ENCODE assay signal across 23 cellular contexts in the genomic region with DNA sequence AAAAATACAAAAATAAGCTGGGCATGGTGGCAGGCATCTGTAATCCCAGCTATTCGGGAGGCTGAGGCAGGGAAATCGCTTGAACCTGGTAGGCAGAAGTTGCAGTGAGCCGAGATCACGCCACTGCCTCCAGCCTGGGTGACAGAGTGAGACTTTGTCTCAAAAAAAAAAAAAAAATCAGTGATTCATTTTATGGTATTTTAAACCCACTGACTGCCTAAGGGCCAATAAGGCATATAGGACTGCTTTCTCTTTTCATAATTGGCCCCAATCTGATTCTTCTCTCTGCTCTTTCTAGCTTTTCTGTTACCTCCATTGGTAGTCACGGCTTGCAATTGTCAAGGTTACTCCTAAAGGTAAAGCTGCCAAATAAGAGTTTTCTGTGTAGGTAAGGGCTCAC.
DNase-seq lines count a peak whose midpoint lies in the region; ATAC-seq, FAIRE-seq and TF ChIP-seq lines count a peak whose summit lies in the region.
"Had no signal": no experiment of that assay in that cellular context is flagged by ENCODE, and none has a peak within 500 bp of the region (broad histone marks: within the 10 kb centered on the region; RNA-seq: fewer than 3 reads in every experiment).

No MANE protein-coding gene starts in this region.

- no peak for TF ChIP-seq EP300 in K562 (IDR thresholded peaks at IDR 0.05; ENCODE audit: low read length)

- peaks cover 46% of the 10 kb centered on the region for H3K4me1 ChIP-seq in Caco-2
- peaks cover 68% of the 10 kb centered on the region for H3K4me1 ChIP-seq in PC-9 (replicated peaks; ENCODE audit: insufficient read depth)
- peaks cover 0 to 11% of the 10 kb centered on the region in 2 experiments; a peak in 3 of 5 replicates for H3K4me1 ChIP-seq in K562 (replicated peaks in 1 of 2; ENCODE audit: control insufficient read depth in 2 of 2, insufficient read depth in 2 of 2, low read length in 2 of 2)
- H3K4me1 ChIP-seq in CD4-positive, alpha-beta memory T cell (ENCODE audit: insufficient read depth, low read length): no peaks in the 10 kb centered on the region

- no peak overlapping the region for H3K9ac ChIP-seq in K562 (ENCODE audit: insufficient read depth in 1 of 2, low read depth in 2 of 2, low read length in 2 of 2)
- H3K9ac ChIP-seq: BLaER1 treated with 17β-estradiol and CSF1 and Interleukin-3, amounts not matched to agents 10 nM and 100 nM had no signal

- no peaks in the 10 kb centered on the region for H3K27me3 Mint-ChIP-seq in Caco-2 (ENCODE audit: insufficient read depth, unreplicated experiment)
- H3K27me3 Mint-ChIP-seq in CD4-positive, alpha-beta memory T cell: no peaks in the 10 kb centered on the region
- H3K27me3 Mint-ChIP-seq in activated CD4-positive, alpha-beta T cell treated with anti-CD3 and anti-CD28 coated beads for 36 hours: no peaks in the 10 kb centered on the region
- H3K27me3 Mint-ChIP-seq: B cell; CD4-positive, alpha-beta T cell had no signal

- no peak for ATAC-seq in K562
- ATAC-seq in activated CD4-positive, alpha-beta T cell treated with anti-CD3 and anti-CD28 coated beads for 36 hours: no peak
- ATAC-seq: A549, GM12878 had no signal

- TF ChIP-seq RAD21 in K562 (CRISPR knock-in tag; conservative IDR thresholded peaks at IDR 0.05 in 1 of 2, IDR thresholded peaks at IDR 0.05 in 1 of 2): no peak

- peak overlapping the region; percentile 96 for H3K27ac ChIP-seq in PC-9
- H3K27ac ChIP-seq in K562 (ENCODE audit: extremely low read depth, low read depth, low read length): no peak overlapping the region
- H3K27ac ChIP-seq in CD4-positive, alpha-beta memory T cell (ENCODE audit: low read depth, low read length): no peak overlapping the region
- H3K27ac ChIP-seq: 22Rv1; BLaER1 treated with 17β-estradiol and CSF1 and Interleukin-3, amounts not matched to agents 10 nM and 100 nM; C4-2B had no signal

- in situ Hi-C loops in K562 (cut with MboI): no loop called here

- no peak for TF ChIP-seq CTCF in Caco-2 (IDR thresholded peaks at IDR 0.05; ENCODE audit: insufficient read depth in 1 of 2, low read depth in 1 of 2, low read length in 1 of 2, severe bottlenecking in 1 of 2, unreplicated experiment in 1 of 2)
- TF ChIP-seq CTCF in PC-9 (conservative IDR thresholded peaks at IDR 0.05): no peak
- TF ChIP-seq CTCF in K562 (IDR thresholded peaks at IDR 0.05 in 2 of 3, conservative IDR thresholded peaks at IDR 0.05 in 1 of 3; ENCODE audit: insufficient read depth in 2 of 3, low read depth in 1 of 3, low read length in 3 of 3): no peak

- H3K4me2 ChIP-seq in PC-9 (peak overlapping the region; percentile 11; the same call in 1 of the 2 replicates), K562 (ENCODE audit: insufficient read depth, low read length) (no peak overlapping the region)
- H3K4me2 ChIP-seq: A549 had no signal

- H3F3A ChIP-seq in PC-9 (ENCODE audit: insufficient read depth, low read depth): peaks cover 42% of the 10 kb centered on the region

- intact Hi-C loops in Caco-2 (cut with micrococcal nuclease; ENCODE audit: unreplicated experiment) (no loop called here), PC-9 (cut with micrococcal nuclease; ENCODE audit: unreplicated experiment) (no loop called here), K562 (cut with micrococcal nuclease) (no loop called here)
- intact Hi-C loops in CD4-positive, alpha-beta memory T cell (cut with micrococcal nuclease): no loop called here
- intact Hi-C loops in activated CD4-positive, alpha-beta T cell treated with anti-CD3 and anti-CD28 coated beads for 36 hours (cut with DNase I, micrococcal nuclease): no loop called here

- H3K9me2 ChIP-seq in PC-9 (ENCODE audit: insufficient read depth): no peaks in the 10 kb centered on the region

- WGBS in K562 (ENCODE audit: insufficient coverage, low coverage, missing lambda C conversion rate): 31% methylated on average over 5 of the region's 5 CpGs

- H3K27me3 ChIP-seq in Caco-2 (replicated peaks; ENCODE audit: control insufficient read depth, insufficient read depth, low read length) (no peaks in the 10 kb centered on the region), PC-9 (ENCODE audit: insufficient read depth, low read depth) (no peaks in the 10 kb centered on the region), K562 (ENCODE audit: control insufficient read depth in 2 of 2, insufficient read depth in 2 of 2, low read length in 2 of 2) (peaks cover 5 to 7% of the 10 kb centered on the region in 2 experiments; a peak in 2 of 5 replicates)
- no peaks in the 10 kb centered on the region for H3K27me3 ChIP-seq in CD4-positive, alpha-beta memory T cell (ENCODE audit: insufficient read depth, low read length)

- CTCF ChIA-PET in Caco-2 (lab: Charles Lee): interaction anchor here (0.7 kb wide), 1 partner anchor 9 kb away, joined by 4 read pairs; no protein-coding TSS in a partner anchor
- CTCF ChIA-PET in PC-9 (lab: Charles Lee): no interaction called here
- CTCF ChIA-PET in K562 (lab: Yijun Ruan, JAX; ENCODE audit: low intra/inter-chr PET ratio): interaction anchor here (0.6 kb wide), 1 partner anchor 9 kb away, joined by 3 read pairs; no protein-coding TSS in a partner anchor
- CTCF ChIA-PET in CD4-positive, alpha-beta memory T cell (lab: Charles Lee; ENCODE audit: partially characterized antibody): no interaction called here
- CTCF ChIA-PET in activated CD4-positive, alpha-beta T cell treated with anti-CD3 and anti-CD28 coated beads for 36 hours (lab: Charles Lee): interaction anchor here (0.6 kb wide), 1 partner anchor 140 kb away, joined by 3 read pairs; no protein-coding TSS in a partner anchor

- H3K9me1 ChIP-seq in K562 (ENCODE audit: control insufficient read depth, insufficient read depth, low read length): no peaks in the 10 kb centered on the region

- FAIRE-seq in K562 (lab: Jason Lieb, UNC): no peak
- FAIRE-seq: A549, GM12878, GM12892, GM18507 had no signal

- H3K27ac Mint-ChIP-seq in Caco-2 (ENCODE audit: unreplicated experiment): peak overlapping the region; percentile 60
- H3K27ac Mint-ChIP-seq in CD4-positive, alpha-beta memory T cell: no peak overlapping the region
- no peak overlapping the region for H3K27ac Mint-ChIP-seq in activated CD4-positive, alpha-beta T cell treated with anti-CD3 and anti-CD28 coated beads for 36 hours
- H3K27ac Mint-ChIP-seq: B cell; CD4-positive, alpha-beta T cell had no signal

- H3K4me3 Mint-ChIP-seq in Caco-2 (ENCODE audit: unreplicated experiment): no peak overlapping the region
- no peak overlapping the region for H3K4me3 Mint-ChIP-seq in CD4-positive, alpha-beta memory T cell
- no peak overlapping the region for H3K4me3 Mint-ChIP-seq in activated CD4-positive, alpha-beta T cell treated with anti-CD3 and anti-CD28 coated beads for 36 hours
- H3K4me3 Mint-ChIP-seq: B cell; CD4-positive, alpha-beta T cell had no signal

- no peak overlapping the region for H2AFZ ChIP-seq in PC-9
- no peak overlapping the region for H2AFZ ChIP-seq in K562 (ENCODE audit: low read depth, low read length)

- no peak for TF ChIP-seq POLR2A in K562 (conservative IDR thresholded peaks at IDR 0.05)

- no peaks in the 10 kb centered on the region for H3K36me3 ChIP-seq in Caco-2 (ENCODE audit: control insufficient read depth, insufficient read depth, low read length)
- H3K36me3 ChIP-seq in PC-9 (ENCODE audit: low read depth): no peaks in the 10 kb centered on the region
- H3K36me3 ChIP-seq in K562 (ENCODE audit: control insufficient read depth, insufficient read depth, low read length): no peaks in the 10 kb centered on the region
- no peaks in the 10 kb centered on the region for H3K36me3 ChIP-seq in CD4-positive, alpha-beta memory T cell (ENCODE audit: insufficient read depth, low read length)
- H3K36me3 ChIP-seq: BLaER1 treated with 17β-estradiol and CSF1 and Interleukin-3, amounts not matched to agents 10 nM and 100 nM had no signal

- H4K20me1 ChIP-seq in PC-9 (ENCODE audit: insufficient read depth): no peaks in the 10 kb centered on the region
- H4K20me1 ChIP-seq in K562 (replicated peaks; ENCODE audit: control insufficient read depth, insufficient read depth, low read length): no peaks in the 10 kb centered on the region

- H3K9me3 ChIP-seq in Caco-2 (no peaks in the 10 kb centered on the region), PC-9 (ENCODE audit: insufficient read depth, low read depth) (no peaks in the 10 kb centered on the region), K562 (replicated peaks; ENCODE audit: control insufficient read depth, insufficient read depth, low read depth, low read length) (no peaks in the 10 kb centered on the region)
- H3K9me3 ChIP-seq in CD4-positive, alpha-beta memory T cell (ENCODE audit: control insufficient read depth in 1 of 2, low read length in 2 of 2): no peaks in the 10 kb centered on the region
- H3K9me3 ChIP-seq: A549; BLaER1 treated with 17β-estradiol and CSF1 and Interleukin-3, amounts not matched to agents 10 nM and 100 nM had no signal

- POLR2A ChIA-PET in Caco-2 (lab: Charles Lee): no interaction called here
- POLR2A ChIA-PET in PC-9 (lab: Charles Lee; ENCODE audit: unreplicated experiment): interaction anchor here (0.7 kb wide), 1 partner anchor 232 kb away, joined by 5 read pairs; no protein-coding TSS in a partner anchor
- POLR2A ChIA-PET in K562 (lab: Yijun Ruan, JAX): interaction anchor here (1.1 kb wide), 1 partner anchor 15 kb away, joined by 4 read pairs; no protein-coding TSS in a partner anchor
- POLR2A ChIA-PET in CD4-positive, alpha-beta memory T cell (lab: Charles Lee; ENCODE audit: partially characterized antibody): no interaction called here
- POLR2A ChIA-PET in activated CD4-positive, alpha-beta T cell treated with anti-CD3 and anti-CD28 coated beads for 36 hours (lab: Charles Lee): no interaction called here

- peaks cover 8% of the 10 kb centered on the region; the same call in 1 of the 2 replicates for H3K79me2 ChIP-seq in PC-9 (ENCODE audit: low read depth)
- H3K79me2 ChIP-seq in K562 (ENCODE audit: control insufficient read depth, insufficient read depth, low read length): no peaks in the 10 kb centered on the region

- no peaks in the 10 kb centered on the region for H3K9me3 Mint-ChIP-seq in Caco-2 (ENCODE audit: unreplicated experiment)
- H3K9me3 Mint-ChIP-seq in CD4-positive, alpha-beta memory T cell: no peaks in the 10 kb centered on the region
- no peaks in the 10 kb centered on the region for H3K9me3 Mint-ChIP-seq in activated CD4-positive, alpha-beta T cell treated with anti-CD3 and anti-CD28 coated beads for 36 hours (ENCODE audit: low read depth)
- H3K9me3 Mint-ChIP-seq: CD4-positive, alpha-beta T cell had no signal

- H3K4me1 Mint-ChIP-seq in Caco-2 (ENCODE audit: low read depth, unreplicated experiment): peaks cover 33% of the 10 kb centered on the region
- H3K4me1 Mint-ChIP-seq in CD4-positive, alpha-beta memory T cell: no peaks in the 10 kb centered on the region
- no peaks in the 10 kb centered on the region for H3K4me1 Mint-ChIP-seq in activated CD4-positive, alpha-beta T cell treated with anti-CD3 and anti-CD28 coated beads for 36 hours
- H3K4me1 Mint-ChIP-seq: B cell had no signal

- DNase-seq in Caco-2 (no peak), PC-9 (peak in 1 of 2 experiments; percentile 48), K562 (ENCODE audit: extremely low read depth in 1 of 4, low spot score in 3 of 4) (no peak), medulla oblongata (ENCODE audit: extremely low spot score) (no peak)
- no peak for DNase-seq in CD4-positive, alpha-beta memory T cell
- DNase-seq in activated CD4-positive, alpha-beta T cell treated with anti-CD3 and anti-CD28 coated beads for 36 hours: no peak
- DNase-seq: AML-193; CD4-positive, alpha-beta T cell; DMS 273 treated with DMSO at 0.1 percent for 48 hours; DMS153; DMS53; DMS79; DND-41; EL; GDM1 had no signal

- H3K4me3 ChIP-seq in Caco-2 (ENCODE audit: low read depth, low read length) (no peak overlapping the region), PC-9 (no peak overlapping the region), K562 (no peak overlapping the region)
- no peak overlapping the region for H3K4me3 ChIP-seq in CD4-positive, alpha-beta memory T cell (ENCODE audit: low read length in 2 of 2)
- H3K4me3 ChIP-seq: A549; BLaER1 treated with 17β-estradiol and CSF1 and Interleukin-3, amounts not matched to agents 10 nM and 100 nM; GM12878 had no signal

- H3K36me3 Mint-ChIP-seq in Caco-2 (ENCODE audit: insufficient read depth, unreplicated experiment): peaks cover 8% of the 10 kb centered on the region
- no peaks in the 10 kb centered on the region for H3K36me3 Mint-ChIP-seq in CD4-positive, alpha-beta memory T cell
- no peaks in the 10 kb centered on the region for H3K36me3 Mint-ChIP-seq in activated CD4-positive, alpha-beta T cell treated with anti-CD3 and anti-CD28 coated beads for 36 hours (ENCODE audit: low read depth)

- no TSS peak for BruUV-seq in Caco-2 (replicated peaks; lab: Mats Ljungman, UMichigan)
- no TSS peak for BruUV-seq in PC-9 (replicated peaks; lab: Mats Ljungman, UMichigan)
- BruUV-seq in K562 (replicated peaks; lab: Mats Ljungman, UMichigan): no TSS peak

Comparison
In these comparisons a context has a peak if more than half of its experiments do, and no peak if none do; other contexts are left out.
1. CTCF ChIA-PET loops: an anchor here in Caco-2 (0.7 kb wide), K562 (0.6 kb wide) and activated CD4-positive, alpha-beta T cell treated with anti-CD3 and anti-CD28 coated beads for 36 hours (0.6 kb wide); none called in PC-9 and CD4-positive, alpha-beta memory T cell.
2. POLR2A ChIA-PET loops: an anchor here in PC-9 (0.7 kb wide) and K562 (1.1 kb wide); none called in Caco-2, CD4-positive, alpha-beta memory T cell and activated CD4-positive, alpha-beta T cell treated with anti-CD3 and anti-CD28 coated beads for 36 hours.